In the genomic region with DNA sequence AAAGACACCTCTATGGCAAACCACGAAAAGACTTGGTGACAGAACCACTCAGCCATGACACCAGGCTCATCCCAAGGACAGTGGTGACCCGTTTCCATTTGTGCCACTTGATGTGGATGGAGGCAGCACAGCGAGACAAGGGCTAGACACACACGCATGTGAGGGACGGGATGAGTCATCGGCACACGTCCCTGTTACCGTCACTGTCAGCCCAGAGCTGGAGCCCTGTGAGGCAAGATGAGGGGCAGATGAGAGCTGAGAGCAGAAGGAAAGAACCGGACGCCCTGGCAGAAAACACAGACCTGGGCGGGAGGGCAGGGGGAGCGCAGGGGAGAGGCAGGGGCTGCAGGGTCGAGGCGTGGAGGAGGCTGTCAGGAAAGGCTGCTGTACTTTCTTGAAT, we compare ENCODE assay signal across 12 cellular contexts. TPM values are rescaled to one million over a fixed set of nuclear protein-coding genes. Genes with fewer than 3 reads are reported as not detected.
DNase-seq lines count a peak whose midpoint lies in the region; ATAC-seq and TF ChIP-seq lines count a peak whose summit lies in the region.
"Had no signal": no experiment of that assay in that cellular context is flagged by ENCODE, and none has a peak within 500 bp of the region (broad histone marks: within the 10 kb centered on the region; RNA-seq: fewer than 3 reads in every experiment).

No MANE protein-coding gene starts in this region.

- no peaks in the 10 kb centered on the region for H3K36me3 Mint-ChIP-seq in WTC11

- ATAC-seq in HG03175 (IDR thresholded peaks at IDR 0.05; ENCODE audit: unreplicated experiment) (peak; percentile 66), WTC11 (no peak), mucosa of descending colon (peak; percentile 43)

- peak; percentile 96 for DNase-seq in DMS53 (lab: John Stamatoyannopoulos, UW)
- DNase-seq in WTC11 (ENCODE audit: low spot score): no peak
- DNase-seq in mucosa of descending colon: no peak
- no peak for DNase-seq in DMS79 treated with DMSO at 0.1 percent for 48 hours (lab: John Stamatoyannopoulos, UW)
- no peak for DNase-seq in putamen (ENCODE audit: low spot score)
- DNase-seq in T1000 (lab: John Stamatoyannopoulos, UW): no peak
- no peak for DNase-seq in spleen
- DNase-seq: activated CD4-positive, alpha-beta T cell treated with anti-CD3 and anti-CD28 coated beads, Interleukin-2, amount 10 ng/mL, durations not matched to agents 24 days and 14 days; kidney; NCI-H226 had no signal

- H3K27ac ChIP-seq in spleen: no peak overlapping the region

- H3K4me3 Mint-ChIP-seq in WTC11: no peak overlapping the region
- H3K4me3 Mint-ChIP-seq: activated CD4-positive, alpha-beta T cell treated with anti-CD3 and anti-CD28 coated beads, Interleukin-2, amount 10 ng/mL, durations not matched to agents 24 days and 14 days had no signal

- no peaks in the 10 kb centered on the region for H3K9me3 ChIP-seq in mucosa of descending colon
- no peaks in the 10 kb centered on the region for H3K9me3 ChIP-seq in spleen
- H3K9me3 ChIP-seq: vagina had no signal

- H3K27me3 ChIP-seq in spleen (replicated peaks in 1 of 7): no peaks in the 10 kb centered on the region
- H3K27me3 ChIP-seq: vagina had no signal

- H3K36me3 ChIP-seq in mucosa of descending colon (ENCODE audit: low read depth): no peaks in the 10 kb centered on the region
- H3K36me3 ChIP-seq in spleen: no peaks in the 10 kb centered on the region
- H3K36me3 ChIP-seq: vagina had no signal

- H3K4me1 Mint-ChIP-seq in WTC11: peaks cover 21% of the 10 kb centered on the region

- intact Hi-C loops in mucosa of descending colon (cut with DNase I, micrococcal nuclease) (no loop called here), spleen (cut with DNase I; ENCODE audit: low total_unique reads) (no loop called here)

- H3K4me3 ChIP-seq in mucosa of descending colon (no peak overlapping the region), spleen (no peak overlapping the region)
- H3K4me3 ChIP-seq: vagina had no signal

- POLR2A ChIA-PET in WTC11 (lab: Charles Lee): no interaction called here

- WGBS in spleen, 5 donors: 63 to 83% (median 71%) methylated on average over 14 of the region's 14 CpGs

- CTCF ChIA-PET in WTC11 (lab: Charles Lee): no interaction called here

- H3K4me1 ChIP-seq in mucosa of descending colon (ENCODE audit: low read depth) (no peaks in the 10 kb centered on the region), spleen (peaks cover 17 to 54% (median 31%) of the 10 kb centered on the region in 6 donors)

- no peaks in the 10 kb centered on the region for H3K9me3 Mint-ChIP-seq in WTC11
- H3K9me3 Mint-ChIP-seq: activated CD4-positive, alpha-beta T cell treated with anti-CD3 and anti-CD28 coated beads, Interleukin-2, amount 10 ng/mL, durations not matched to agents 24 days and 14 days had no signal

- no peak for TF ChIP-seq POLR2A in spleen (IDR thresholded peaks at IDR 0.05)

- TF ChIP-seq CTCF in WTC11 (IDR thresholded peaks at IDR 0.05) (no peak), mucosa of descending colon (IDR thresholded peaks at IDR 0.05) (no peak), spleen (IDR thresholded peaks at IDR 0.05 in 8 of 11, conservative IDR thresholded peaks at IDR 0.05 in 3 of 11) (no peak)

- no peaks in the 10 kb centered on the region for H3K27me3 Mint-ChIP-seq in WTC11 (ENCODE audit: low read depth)
- H3K27me3 Mint-ChIP-seq: activated CD4-positive, alpha-beta T cell treated with anti-CD3 and anti-CD28 coated beads, Interleukin-2, amount 10 ng/mL, durations not matched to agents 24 days and 14 days had no signal

- H3K27ac Mint-ChIP-seq in WTC11: peak overlapping the region; percentile 91
- H3K27ac Mint-ChIP-seq: activated CD4-positive, alpha-beta T cell treated with anti-CD3 and anti-CD28 coated beads, Interleukin-2, amount 10 ng/mL, durations not matched to agents 24 days and 14 days had no signal

TF ChIP-seq in WTC11, 78 proteins besides CTCF, POLR2A, EP300 and RAD21 (continues in another document):
- TF ChIP-seq, protein P1, sequence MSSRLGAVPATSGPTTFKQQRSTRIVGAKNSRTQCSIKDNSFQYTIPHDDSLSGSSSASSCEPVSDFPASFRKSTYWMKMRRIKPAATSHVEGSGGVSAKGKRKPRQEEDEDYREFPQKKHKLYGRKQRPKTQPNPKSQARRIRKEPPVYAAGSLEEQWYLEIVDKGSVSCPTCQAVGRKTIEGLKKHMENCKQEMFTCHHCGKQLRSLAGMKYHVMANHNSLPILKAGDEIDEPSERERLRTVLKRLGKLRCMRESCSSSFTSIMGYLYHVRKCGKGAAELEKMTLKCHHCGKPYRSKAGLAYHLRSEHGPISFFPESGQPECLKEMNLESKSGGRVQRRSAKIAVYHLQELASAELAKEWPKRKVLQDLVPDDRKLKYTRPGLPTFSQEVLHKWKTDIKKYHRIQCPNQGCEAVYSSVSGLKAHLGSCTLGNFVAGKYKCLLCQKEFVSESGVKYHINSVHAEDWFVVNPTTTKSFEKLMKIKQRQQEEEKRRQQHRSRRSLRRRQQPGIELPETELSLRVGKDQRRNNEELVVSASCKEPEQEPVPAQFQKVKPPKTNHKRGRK (CRISPR knock-in tag; IDR thresholded peaks at IDR 0.05; ENCODE audit: borderline replicate concordance): no peak
- TF ChIP-seq ELF4 (CRISPR knock-in tag; IDR thresholded peaks at IDR 0.05; ENCODE audit: low read depth) (no peak), ZBTB21 (CRISPR knock-in tag; IDR thresholded peaks at IDR 0.05; ENCODE audit: borderline replicate concordance) (no peak), ARID4B (CRISPR knock-in tag; IDR thresholded peaks at IDR 0.05; ENCODE audit: borderline replicate concordance) (no peak), TCF7 (CRISPR knock-in tag; IDR thresholded peaks at IDR 0.05; ENCODE audit: low read depth) (no peak), NR3C1 (CRISPR knock-in tag; conservative IDR thresholded peaks at IDR 0.05; ENCODE audit: low read depth) (no peak), ZNF423 (CRISPR knock-in tag; IDR thresholded peaks at IDR 0.05) (no peak), CBFB (CRISPR knock-in tag; IDR thresholded peaks at IDR 0.05; ENCODE audit: low read depth) (no peak), USF2 (CRISPR knock-in tag; IDR thresholded peaks at IDR 0.05) (no peak), ATF2 (CRISPR knock-in tag; IDR thresholded peaks at IDR 0.05; ENCODE audit: borderline replicate concordance, low read depth) (no peak), SMAD4 (CRISPR knock-in tag; IDR thresholded peaks at IDR 0.05) (no peak), ZNF219 (CRISPR knock-in tag; IDR thresholded peaks at IDR 0.05; ENCODE audit: borderline replicate concordance) (no peak), ZNF121 (CRISPR knock-in tag; IDR thresholded peaks at IDR 0.05) (no peak), ZNF138 (CRISPR knock-in tag; conservative IDR thresholded peaks at IDR 0.05) (no peak)

RNA-seq across cellular contexts. Expression of gene SIK1, which starts 57.8 kb away (rescaled TPM):
- total RNA-seq in WTC11 (2021): 3.7 to 3.9 TPM (median 3.8 TPM) in 3 replicates
- 10 to 100 TPM in 1 of 3 donors, 1 to 10 TPM in 2; 5.5 to 40.5 (median 7.9) TPM for total RNA-seq in mucosa of descending colon
- 10 to 100 TPM in 5 of 7 donors, 1 to 10 TPM in 2; 6.1 to 43.9 (median 23.0) TPM for total RNA-seq in spleen
- 1 to 10 TPM in 2 of 3 donors, under 1 TPM in 1; 0.48 to 3.0 (median 2.2) TPM for polyA plus RNA-seq in spleen
